20 cellular contexts compared by ENCODE assay signal in the genomic region with DNA sequence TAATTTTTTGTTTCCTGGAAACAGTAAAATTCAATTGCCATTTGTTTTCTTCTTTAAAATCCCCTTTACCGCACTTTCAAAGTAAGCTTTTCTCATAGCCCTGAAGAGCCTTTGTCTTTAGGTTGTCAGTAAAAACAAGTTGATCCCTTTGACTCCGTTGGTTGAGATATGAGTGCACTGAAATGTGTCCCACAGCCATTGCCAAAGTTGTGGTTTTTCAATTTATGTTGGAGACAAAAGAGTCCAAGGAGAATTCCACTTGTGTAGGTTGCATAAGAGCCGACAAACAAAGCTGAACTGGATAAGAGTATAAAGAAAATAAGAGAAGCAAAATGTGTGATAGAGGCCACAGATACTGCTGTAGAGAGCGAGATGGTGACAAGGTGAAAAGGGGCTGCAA. TPM values are rescaled to one million over a fixed set of nuclear protein-coding genes. Genes with fewer than 3 reads are reported as not detected.
DNase-seq lines count a peak whose midpoint lies in the region; ATAC-seq, FAIRE-seq and TF ChIP-seq lines count a peak whose summit lies in the region.
"Had no signal": no experiment of that assay in that cellular context is flagged by ENCODE, and none has a peak within 500 bp of the region (broad histone marks: within the 10 kb centered on the region; RNA-seq: fewer than 3 reads in every experiment).

No MANE protein-coding gene starts in this region.

- FAIRE-seq in K562 (lab: Jason Lieb, UNC), result no peak

- DNase-seq in AG08396 (ENCODE audit: low spot score) (peak; percentile 4), HAP-1 (ENCODE audit: low spot score in 2 of 2) (peak; percentile 28 to 71), K562 (ENCODE audit: extremely low read depth in 1 of 4, low spot score in 3 of 4) (no peak), left lung (no peak), posterior vena cava (ENCODE audit: low spot score) (no peak), PC-9 (no peak)
- DNase-seq: activated CD8-positive, alpha-beta T cell treated with anti-CD3 and anti-CD28 coated beads, Interleukin-2, amount 10 ng/mL, durations not matched to agents 7 days and 5 days; activated naive CD4-positive, alpha-beta T cell treated with anti-CD3 and anti-CD28 coated beads for 36 hours; activated T-cell treated with anti-CD3 and anti-CD28 coated beads, Interleukin-2, amount 50 U/mL, for 4 hours; CD4-positive, alpha-beta memory T cell; dorsolateral prefrontal cortex; glutamatergic neuron; NK-92 treated with Interleukin-12 subunit alpha and Interleukin-12 subunit beta, amount 100 ng/mL, for 24 hours; right lobe of liver; SK-N-SH; stimulated activated naive CD4-positive, alpha-beta T cell; T-helper 9 cell had no signal

- ATAC-seq in K562 (peak; percentile 47; the same call in 1 of the 3 replicates), left lung (peak; percentile 78), GM19463 (IDR thresholded peaks at IDR 0.05; ENCODE audit: unreplicated experiment) (no peak), GM21381 (IDR thresholded peaks at IDR 0.05; ENCODE audit: unreplicated experiment) (no peak)
- ATAC-seq: activated CD8-positive, alpha-beta T cell treated with anti-CD3 and anti-CD28 coated beads, Interleukin-2, amount 10 ng/mL, durations not matched to agents 7 days and 5 days; activated T-cell treated with anti-CD3 and anti-CD28 coated beads, Interleukin-2, amount 50 U/mL, for 4 hours had no signal

- no peak for TF ChIP-seq CTCF in K562 (IDR thresholded peaks at IDR 0.05 in 2 of 3, conservative IDR thresholded peaks at IDR 0.05 in 1 of 3; ENCODE audit: insufficient read depth in 2 of 3, low read depth in 1 of 3, low read length in 3 of 3)
- TF ChIP-seq CTCF in left lung (IDR thresholded peaks at IDR 0.05), result no peak
- no peak for TF ChIP-seq CTCF in PC-9 (conservative IDR thresholded peaks at IDR 0.05)

- H3K4me1 ChIP-seq in HAP-1, result peaks cover 22% of the 10 kb centered on the region
- peaks cover 0 to 14% of the 10 kb centered on the region in 2 experiments; a peak in 3 of 5 replicates for H3K4me1 ChIP-seq in K562 (replicated peaks in 1 of 2; ENCODE audit: control insufficient read depth in 2 of 2, insufficient read depth in 2 of 2, low read length in 2 of 2)
- no peaks in the 10 kb centered on the region for H3K4me1 ChIP-seq in left lung
- no peaks in the 10 kb centered on the region for H3K4me1 ChIP-seq in PC-9 (replicated peaks; ENCODE audit: insufficient read depth)

- POLR2A ChIA-PET in K562 (lab: Yijun Ruan, JAX), result no interaction called here
- POLR2A ChIA-PET in PC-9 (lab: Charles Lee; ENCODE audit: unreplicated experiment), result no interaction called here

- no peaks in the 10 kb centered on the region for H3K79me2 ChIP-seq in K562 (ENCODE audit: control insufficient read depth, insufficient read depth, low read length)
- H3K79me2 ChIP-seq in PC-9 (ENCODE audit: low read depth), result no peaks in the 10 kb centered on the region

- H3K4me2 ChIP-seq in K562 (ENCODE audit: insufficient read depth, low read length) (no peak overlapping the region), PC-9 (no peak overlapping the region)
- H3K4me2 ChIP-seq: SK-N-SH had no signal

- TF ChIP-seq EP300 in K562 (IDR thresholded peaks at IDR 0.05; ENCODE audit: low read length), result no peak

- H3F3A ChIP-seq in PC-9 (ENCODE audit: insufficient read depth, low read depth), result no peaks in the 10 kb centered on the region

- H2AFZ ChIP-seq in K562 (ENCODE audit: low read depth, low read length) (no peak overlapping the region), PC-9 (no peak overlapping the region)

- H4K20me1 ChIP-seq in K562 (replicated peaks; ENCODE audit: control insufficient read depth, insufficient read depth, low read length) (no peaks in the 10 kb centered on the region), PC-9 (ENCODE audit: insufficient read depth) (no peaks in the 10 kb centered on the region)

- in situ Hi-C loops in HAP-1 (cut with MboI; ENCODE audit: low sequenced_read_pairs) (no loop called here), K562 (cut with MboI) (no loop called here)

- CTCF ChIA-PET in K562 (lab: Yijun Ruan, JAX; ENCODE audit: low intra/inter-chr PET ratio), result no interaction called here
- CTCF ChIA-PET in PC-9 (lab: Charles Lee), result interaction anchor here (0.6 kb wide), 1 partner anchor 55 kb away, joined by 3 read pairs; no protein-coding TSS in a partner anchor

- H3K9ac ChIP-seq in K562 (ENCODE audit: insufficient read depth in 1 of 2, low read depth in 2 of 2, low read length in 2 of 2), result no peak overlapping the region
- H3K9ac ChIP-seq: SK-N-SH had no signal

- intact Hi-C loops in K562 (cut with micrococcal nuclease), result no loop called here
- intact Hi-C loops in left lung (cut with DNase I), result no loop called here
- intact Hi-C loops in posterior vena cava (cut with DNase I), result no loop called here
- intact Hi-C loops in PC-9 (cut with micrococcal nuclease; ENCODE audit: unreplicated experiment), result no loop called here

- no peaks in the 10 kb centered on the region; the same call in 1 of the 2 replicates for H3K9me2 ChIP-seq in PC-9 (ENCODE audit: insufficient read depth)
- H3K9me2 ChIP-seq: SK-N-SH had no signal

- BruUV-seq in K562 (replicated peaks; lab: Mats Ljungman, UMichigan) (no TSS peak), PC-9 (replicated peaks; lab: Mats Ljungman, UMichigan) (no TSS peak)

- H3K9me3 ChIP-seq in HAP-1 (no peaks in the 10 kb centered on the region), K562 (replicated peaks; ENCODE audit: control insufficient read depth, insufficient read depth, low read depth, low read length) (no peaks in the 10 kb centered on the region), left lung (no peaks in the 10 kb centered on the region), PC-9 (ENCODE audit: insufficient read depth, low read depth) (no peaks in the 10 kb centered on the region)
- H3K9me3 ChIP-seq: right lobe of liver, SK-N-SH, thyroid gland had no signal

- H3K27me3 ChIP-seq in HAP-1 (ENCODE audit: low read depth) (no peaks in the 10 kb centered on the region), K562 (ENCODE audit: control insufficient read depth in 2 of 2, insufficient read depth in 2 of 2, low read length in 2 of 2) (no peaks in the 10 kb centered on the region), left lung (no peaks in the 10 kb centered on the region), PC-9 (ENCODE audit: insufficient read depth, low read depth) (no peaks in the 10 kb centered on the region)
- H3K27me3 ChIP-seq: dorsolateral prefrontal cortex, right lobe of liver, thyroid gland had no signal

- H3K4me3 ChIP-seq in HAP-1, result no peak overlapping the region
- no peak overlapping the region for H3K4me3 ChIP-seq in K562
- no peak overlapping the region for H3K4me3 ChIP-seq in left lung
- no peak overlapping the region for H3K4me3 ChIP-seq in PC-9
- H3K4me3 ChIP-seq: dorsolateral prefrontal cortex, right lobe of liver, thyroid gland had no signal

- no peak overlapping the region for H3K27ac ChIP-seq in K562 (ENCODE audit: extremely low read depth, low read depth, low read length)
- H3K27ac ChIP-seq in left lung, result no peak overlapping the region
- H3K27ac ChIP-seq in PC-9, result no peak overlapping the region
- H3K27ac ChIP-seq: dorsolateral prefrontal cortex, right lobe of liver, thyroid gland had no signal

- H3K36me3 ChIP-seq in HAP-1 (replicated peaks), result no peaks in the 10 kb centered on the region
- no peaks in the 10 kb centered on the region for H3K36me3 ChIP-seq in K562 (ENCODE audit: control insufficient read depth, insufficient read depth, low read length)
- H3K36me3 ChIP-seq in left lung, result no peaks in the 10 kb centered on the region
- no peaks in the 10 kb centered on the region for H3K36me3 ChIP-seq in PC-9 (ENCODE audit: low read depth)
- H3K36me3 ChIP-seq: right lobe of liver, thyroid gland had no signal

- H3K9me1 ChIP-seq in K562 (ENCODE audit: control insufficient read depth, insufficient read depth, low read length), result no peaks in the 10 kb centered on the region

- no peak for TF ChIP-seq RAD21 in K562 (CRISPR knock-in tag; conservative IDR thresholded peaks at IDR 0.05 in 1 of 2, IDR thresholded peaks at IDR 0.05 in 1 of 2)

- no peak for TF ChIP-seq POLR2A in K562 (conservative IDR thresholded peaks at IDR 0.05)

- WGBS in K562 (ENCODE audit: insufficient coverage, low coverage, missing lambda C conversion rate), result 15% methylated on average over 4 of the region's 4 CpGs

TF ChIP-seq in K562, 482 proteins besides CTCF, POLR2A, EP300 and RAD21 (continues in another document):
- no peak for TF ChIP-seq ZNF445 (CRISPR knock-in tag; IDR thresholded peaks at IDR 0.05; ENCODE audit: low read depth)
- no peak for TF ChIP-seq ZBTB7A (IDR thresholded peaks at IDR 0.05; ENCODE audit: borderline replicate concordance, control insufficient read depth, low read depth, low read length)
- TF ChIP-seq BRD4 (IDR thresholded peaks at IDR 0.05), result no peak
- TF ChIP-seq RBM25 (IDR thresholded peaks at IDR 0.05; ENCODE audit: low read depth, low read length, severe bottlenecking), result no peak
- no peak for TF ChIP-seq ZNF707 (CRISPR knock-in tag; conservative IDR thresholded peaks at IDR 0.05)
- no peak for TF ChIP-seq FOXK2 (conservative IDR thresholded peaks at IDR 0.05 in 1 of 2, IDR thresholded peaks at IDR 0.05 in 1 of 2; ENCODE audit: low read depth in 2 of 2)

RNA-seq across cellular contexts. Expression of gene HNMT, which starts 26.1 kb away (rescaled TPM):
- 3.5 and 3.7 TPM in 2 replicates for total RNA-seq in K562 (2011; cell fraction: chromatin; rRNA removed; ENCODE audit: low replicate concordance)
- 1.3 TPM in 1 of 2 replicates, not detected in the other for total RNA-seq in K562 (2011; cell fraction: nucleolus; rRNA removed)
- total RNA-seq in K562 (2011; cell fraction: nucleoplasm; rRNA removed), result 0.66 and 1.5 TPM in 2 replicates
- total RNA-seq in K562 (2014; rRNA removed), result 3.5 and 5.2 TPM in 2 replicates
- total RNA-seq in K562 (2014; rRNA removed; fragmentation: Illumina TruSeq; extraction: Trizol), result 7.6 and 8.5 TPM in 2 replicates
- total RNA-seq in K562 (2015; rRNA removed; fragmentation: Illumina TruSeq; extraction: Trizol), result 10.7 and 12.5 TPM in 2 replicates
- total RNA-seq in K562 (2021), result 2.8 and 3.1 TPM in 2 replicates
- polyA plus RNA-seq in K562 (2011; rRNA removed), result 2.9 and 10.9 TPM in 2 replicates
- polyA plus RNA-seq in K562 (2011; cell fraction: cytosol; rRNA removed), result 2.3 and 2.6 TPM in 2 replicates
- 1.8 and 2.6 TPM in 2 replicates for polyA plus RNA-seq in K562 (2011; cell fraction: nucleus; rRNA removed)
- 7.2 and 12.0 TPM in 2 replicates for polyA plus RNA-seq in K562 (2012)
- 4.8 and 5.8 TPM in 2 replicates for polyA plus RNA-seq in K562 (2014; fragmentation: Illumina TruSeq; extraction: Trizol)
- 1 to 10 TPM; 5.3 TPM for polyA plus RNA-seq in K562 (2014; fragmentation: Nextera tagmentation; extraction: Ambion mirVana)
- polyA plus RNA-seq in K562 (2014; rRNA removed), result 4.9 and 7.3 TPM in 2 replicates
- 4.5 and 7.1 TPM in 2 replicates for polyA minus RNA-seq in K562 (2011; rRNA and poly(A)+ RNA removed)
- polyA minus RNA-seq in K562 (2011; cell fraction: cytosol; rRNA and poly(A)+ RNA removed), result 3.3 TPM in 1 of 2 replicates, not detected in the other
- 1.3 and 1.5 TPM in 2 replicates for polyA minus RNA-seq in K562 (2011; cell fraction: nucleus; rRNA and poly(A)+ RNA removed)
- total RNA-seq in left lung, result 10 to 100 TPM; 53.0 to 61.9 TPM
- 10 to 100 TPM; 37.5 to 68.3 TPM for total RNA-seq in posterior vena cava
- 16.6 TPM in 2 replicates for total RNA-seq in PC-9 (2021)
- total RNA-seq: activated CD8-positive, alpha-beta T cell treated with anti-CD3 and anti-CD28 coated beads, Interleukin-2, amount 10 ng/mL, durations not matched to agents 7 days and 5 days; activated naive CD4-positive, alpha-beta T cell treated with anti-CD3 and anti-CD28 coated beads for 36 hours; activated T-cell treated with anti-CD3 and anti-CD28 coated beads, Interleukin-2, amount 50 U/mL, for 4 hours had no signal
- polyA plus RNA-seq: CD4-positive, alpha-beta memory T cell had no signal

Comparison
In these comparisons a context has a peak if more than half of its experiments do, and no peak if none do; other contexts are left out.
1. DNase-seq: peak in AG08396 (single experiment) and HAP-1 (2 of 2); none in K562 (0 of 4), left lung (0 of 2), posterior vena cava (single experiment) and PC-9 (0 of 2).
2. ATAC-seq: peak in K562 (single experiment) and left lung (single experiment); none in GM19463 (single experiment) and GM21381 (single experiment).